23 cellular contexts compared by ENCODE assay signal in the genomic region with DNA sequence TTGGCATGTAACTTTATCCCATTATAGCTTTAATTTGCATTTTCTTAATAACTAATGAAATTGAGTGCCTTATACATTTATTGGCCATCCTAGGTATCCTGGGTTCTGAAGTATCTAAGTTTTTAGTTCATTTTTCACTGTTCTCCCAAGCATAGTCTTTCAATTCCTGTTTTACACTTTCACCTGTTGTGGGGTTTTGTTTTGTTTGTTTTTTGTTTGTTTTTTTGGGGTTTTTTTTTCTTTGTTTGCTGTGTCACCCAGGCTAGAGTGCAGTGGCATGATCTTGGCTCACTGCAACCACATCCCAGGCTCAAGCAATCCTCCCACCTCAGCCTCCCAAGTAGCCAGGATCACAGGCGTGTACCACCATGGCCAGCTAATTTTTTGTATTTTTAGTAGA.
"Had no signal": no experiment of that assay in that cellular context is flagged by ENCODE, and none has a peak within 500 bp of the region (broad histone marks: within the 10 kb centered on the region; RNA-seq: fewer than 3 reads in every experiment).

No MANE protein-coding gene starts in this region.

- ATAC-seq: K562 had no signal

- H3K27ac Mint-ChIP-seq: IgD-negative memory B cell had no signal

- DNase-seq: Kasumi-1, MV-4-11, NCI-H1048, NCI-H1105, NCI-H1417, NCI-H1436 treated with DMSO at 0.1 percent for 48 hours, NCI-H1694, NCI-H187 treated with DMSO at 0.1 percent for 48 hours, NCI-H2029 treated with DMSO at 0.1 percent for 48 hours, NCI-H2171 treated with DMSO at 0.1 percent for 48 hours, NCI-H345, NCI-H510A, NCI-H524 treated with DMSO at 0.1 percent for 48 hours, NCI-H69, NCI-H774, Right ventricle myocardium superior, RPMI8226, SIG-M5 had no signal

- H3K27ac ChIP-seq: KMS-11, SJSA1, SK-N-MC had no signal

- H3K27me3 ChIP-seq: SJSA1 had no signal

- H3K4me3 ChIP-seq: K562, SJSA1, SK-N-MC had no signal

- H3K4me1 ChIP-seq: SJSA1 had no signal

- H3K4me2 ChIP-seq: KMS-11 had no signal

- H3K9me3 Mint-ChIP-seq: IgD-negative memory B cell had no signal

- H3K9ac ChIP-seq: KMS-11 had no signal

- H3K9me3 ChIP-seq: SJSA1 had no signal

- H3K4me3 Mint-ChIP-seq: IgD-negative memory B cell had no signal

- H3K36me3 ChIP-seq: SJSA1 had no signal
